ENCODE assay signal across 24 cellular contexts in genomic region chr20:50036703-50037102, GRCh38.
"Had no signal": no experiment of that assay in that cellular context is flagged by ENCODE, and none has a peak within 500 bp of the region (broad histone marks: within the 10 kb centered on the region; RNA-seq: fewer than 3 reads in every experiment).

No MANE protein-coding gene starts in this region.

- H3K4me3 ChIP-seq: coronary artery, esophagus muscularis mucosa, gastroesophageal sphincter, heart left ventricle, hepatocyte, lung, mucosa of descending colon, psoas muscle, skin epidermis, spleen, thoracic aorta, tibial nerve, upper lobe of right lung, uterus had no signal

- H3K79me2 ChIP-seq: hepatocyte had no signal

- H3K27ac ChIP-seq: coronary artery, esophagus muscularis mucosa, foreskin keratinocyte, gastroesophageal sphincter, heart left ventricle, hepatocyte, psoas muscle, spleen, thoracic aorta, tibial nerve, upper lobe of right lung, uterus had no signal

- FAIRE-seq: endothelial cell of umbilical vein, kidney had no signal

- H3K9me3 ChIP-seq: esophagus muscularis mucosa, gastroesophageal sphincter, heart left ventricle, mucosa of descending colon, psoas muscle, spleen, thoracic aorta, tibial nerve, upper lobe of right lung, uterus had no signal

- DNase-seq: dermis blood vessel endothelial cell; effector memory CD4-positive, alpha-beta T cell; heart left ventricle; kidney; mucosa of descending colon; naive B cell; psoas muscle; spleen; stimulated activated naive B cell treated with anti-CD40 and anti-IgM and Interleukin-4, amounts not matched to agents 10 μg/mL and 1 μg/mL and 100 μg/mL, for 72 hours; upper lobe of right lung; uterus had no signal

- H3K27me3 ChIP-seq: esophagus muscularis mucosa, gastroesophageal sphincter, heart left ventricle, hepatocyte, spleen, tibial nerve, upper lobe of right lung, uterus had no signal

- ATAC-seq: gastroesophageal sphincter; heart left ventricle; left lobe of liver; mucosa of descending colon; natural killer cell treated with Interleukin-12 subunit alpha and Interleukin-12 subunit beta and Interleukin-15 and Interleukin-18, amount 100 ng/mL, for 72 hours; psoas muscle; right cardiac atrium; stimulated activated naive B cell treated with anti-CD40 and anti-IgM and Interleukin-4, amounts not matched to agents 10 μg/mL and 1 μg/mL and 100 μg/mL, for 72 hours; upper lobe of right lung had no signal

- H3K4me1 ChIP-seq: psoas muscle had no signal

- H2AFZ ChIP-seq: hepatocyte had no signal

- H3K4me2 ChIP-seq: hepatocyte had no signal

- H3K36me3 ChIP-seq: esophagus muscularis mucosa, gastroesophageal sphincter, heart left ventricle, spleen, thoracic aorta, tibial nerve, upper lobe of right lung, uterus had no signal
